1 cellular context compared by ENCODE assay signal in genomic region chr2:109555346-109555900, GRCh38.
TF ChIP-seq lines count a peak whose summit lies in the region.

No MANE protein-coding gene starts in this region.

TF ChIP-seq in GM23338, 12 proteins besides CTCF, POLR2A, EP300 and RAD21 (continued from another document):
- TF ChIP-seq ZNF462 (CRISPR knock-in tag; IDR thresholded peaks at IDR 0.05) (no peak), STAT1 (IDR thresholded peaks at IDR 0.05; ENCODE audit: unreplicated experiment) (no peak), NANOG (IDR thresholded peaks at IDR 0.05; ENCODE audit: borderline replicate concordance) (no peak), EZH2phosphoT487 (IDR thresholded peaks at IDR 0.05; ENCODE audit: unreplicated experiment) (no peak), POLR2AphosphoS5 (IDR thresholded peaks at IDR 0.05; ENCODE audit: low read depth) (no peak), REST (IDR thresholded peaks at IDR 0.05; ENCODE audit: unreplicated experiment) (no peak)
TF ChIP-seq in GM23338: peak in this region for 0.
